7 cellular contexts compared by ENCODE assay signal in genomic region chr12:57621497-57622292, GRCh38. TPM values are rescaled to one million over a fixed set of nuclear protein-coding genes. Genes with fewer than 3 reads are reported as not detected.
DNase-seq lines count a peak whose midpoint lies in the region; ATAC-seq and TF ChIP-seq lines count a peak whose summit lies in the region.

No MANE protein-coding gene starts in this region.

- POLR2A ChIA-PET in MCF 10A (lab: Yijun Ruan, JAX) = interaction anchor here (0.9 to 1.3 kb wide), 2 partner anchors 18 to 38 kb away, joined by 3 read pairs; no protein-coding TSS in a partner anchor

- no peaks in the 10 kb centered on the region for H3K36me3 Mint-ChIP-seq in T-helper 2 cell treated with Interferon-gamma antibody and Interleukin-4, amounts not matched to agents 5 μg/mL and 100 μg/mL, for 36 hours (ENCODE audit: low read depth)
- no peaks in the 10 kb centered on the region for H3K36me3 Mint-ChIP-seq in MCF 10A (ENCODE audit: insufficient read depth, unreplicated experiment)
- peaks cover 0 to 4% (median 0%) of the 10 kb centered on the region in 3 donors for H3K36me3 Mint-ChIP-seq in immature natural killer cell

- no TSS peak for BruUV-seq in MCF 10A (replicated peaks; lab: Mats Ljungman, UMichigan)

- peak; percentile 88 for TF ChIP-seq CTCF in GM12865 (IDR thresholded peaks at IDR 0.05; ENCODE audit: insufficient read depth, low read depth, low read length, missing control alignments)
- peak; percentile 90 for TF ChIP-seq CTCF in MCF 10A (IDR thresholded peaks at IDR 0.05; ENCODE audit: unreplicated experiment)

- H3K4me1 Mint-ChIP-seq in T-helper 2 cell treated with Interferon-gamma antibody and Interleukin-4, amounts not matched to agents 5 μg/mL and 100 μg/mL, for 36 hours (ENCODE audit: low read depth) = peaks cover 13% of the 10 kb centered on the region
- H3K4me1 Mint-ChIP-seq in MCF 10A (ENCODE audit: insufficient read depth, unreplicated experiment) (peaks cover 5% of the 10 kb centered on the region), immature natural killer cell (peaks cover 30 to 33% of the 10 kb centered on the region in 2 donors)

- H3K4me3 Mint-ChIP-seq in T-helper 2 cell treated with Interferon-gamma antibody and Interleukin-4, amounts not matched to agents 5 μg/mL and 100 μg/mL, for 36 hours = peak overlapping the region; percentile 80
- H3K4me3 Mint-ChIP-seq in MCF 10A (ENCODE audit: unreplicated experiment) (peak overlapping the region; percentile 47), immature natural killer cell (peak overlapping the region; percentile 66 to 88 (median 83))

- no peak for ATAC-seq in GM21576 (IDR thresholded peaks at IDR 0.05; ENCODE audit: unreplicated experiment)

- peaks cover 94% of the 10 kb centered on the region for H3K27me3 Mint-ChIP-seq in T-helper 2 cell treated with Interferon-gamma antibody and Interleukin-4, amounts not matched to agents 5 μg/mL and 100 μg/mL, for 36 hours (ENCODE audit: low read depth)
- peaks cover 69% of the 10 kb centered on the region for H3K27me3 Mint-ChIP-seq in MCF 10A (ENCODE audit: insufficient read depth, unreplicated experiment)
- peaks cover 41 to 55% (median 45%) of the 10 kb centered on the region in 3 donors for H3K27me3 Mint-ChIP-seq in immature natural killer cell (ENCODE audit: low read depth in 3 of 3)

- no peaks in the 10 kb centered on the region for H3K9me3 Mint-ChIP-seq in T-helper 2 cell treated with Interferon-gamma antibody and Interleukin-4, amounts not matched to agents 5 μg/mL and 100 μg/mL, for 36 hours
- H3K9me3 Mint-ChIP-seq in MCF 10A (ENCODE audit: unreplicated experiment) = no peaks in the 10 kb centered on the region
- H3K9me3 Mint-ChIP-seq in immature natural killer cell = no peaks in the 10 kb centered on the region

- intact Hi-C loops in MCF 10A (cut with micrococcal nuclease) = loop anchor here (1.0 to 2.0 kb wide), 2 partner anchors 38 to 163 kb away; partner anchors contain the start of gene GLI1

- peak; percentile 52 for DNase-seq in GM12865 (ENCODE audit: low read depth)
- DNase-seq in HUDEP-2 (lab: John Stamatoyannopoulos, UW; ENCODE audit: unreplicated experiment in 76 of 76) = peak in 41 of 76 experiments; percentile 6 to 58 (median 22)
- DNase-seq in T-helper 2 cell treated with Interferon-gamma antibody and Interleukin-4, amounts not matched to agents 5 μg/mL and 100 μg/mL, for 36 hours (ENCODE audit: low spot score) = peak; percentile 52
- peak; percentile 35 for DNase-seq in MCF 10A (ENCODE audit: unreplicated experiment)
- DNase-seq in immature natural killer cell = peak; percentile 59 to 61 (median 60)
- DNase-seq in stimulated activated CD4-positive, alpha-beta T cell treated with anti-CD3 and anti-CD28 coated beads, Interleukin-1b, Interleukin-23, amount 100 ng/mL, for 48 hours = peak; percentile 47

- CTCF ChIA-PET in MCF 10A (lab: Yijun Ruan, JAX) = interaction anchor here (0.6 to 4.2 kb wide), 20 partner anchors 9 to 332 kb away, joined by 3 to 72 read pairs (median 4); partner anchors contain the start of gene GLI1

- H3K4me3 ChIP-seq in GM12865 (ENCODE audit: low read depth, low read length) = no peak overlapping the region; the same call in 1 of the 2 replicates

- H3K27ac Mint-ChIP-seq in T-helper 2 cell treated with Interferon-gamma antibody and Interleukin-4, amounts not matched to agents 5 μg/mL and 100 μg/mL, for 36 hours = no peak overlapping the region
- no peak overlapping the region for H3K27ac Mint-ChIP-seq in MCF 10A (ENCODE audit: low read depth, unreplicated experiment)
- H3K27ac Mint-ChIP-seq in immature natural killer cell = peak overlapping the region in 2 of 6 donors; percentile 8 to 62

RNA-seq across cellular contexts. Expression of gene ARHGEF25, which starts 10.5 kb away (rescaled TPM):
- total RNA-seq in MCF 10A (2022) = 0.37 and 0.83 TPM in 2 replicates
- polyA plus RNA-seq in immature natural killer cell = under 1 TPM in 1 of 3 donors, not detected in 2; 0.27 TPM

RNA-seq across cellular contexts. Expression of gene B4GALNT1, which starts 11.3 kb away (rescaled TPM):
- 0.29 and 0.40 TPM in 2 replicates for total RNA-seq in MCF 10A (2022)
- not detected for polyA plus RNA-seq in immature natural killer cell

RNA-seq across cellular contexts. Expression of gene DTX3, which starts 17.1 kb away (rescaled TPM):
- total RNA-seq in MCF 10A (2022) = 1.7 and 2.0 TPM in 2 replicates
- polyA plus RNA-seq in immature natural killer cell = 10 to 100 TPM in 1 of 3 donors, 1 to 10 TPM in 2; 8.1 to 20.2 (median 9.5) TPM

RNA-seq across cellular contexts. Expression of gene PIP4K2C, which starts 30.7 kb away (rescaled TPM):
- total RNA-seq in MCF 10A (2022) = 32.0 and 38.0 TPM in 2 replicates
- polyA plus RNA-seq in immature natural killer cell = 10 to 100 TPM; 33.0 to 61.8 (median 54.1) TPM
